In genomic region chr2:129189617-129190016, GRCh38 we compare ENCODE assay signal across 23 cellular contexts.
"Had no signal": no experiment of that assay in that cellular context is flagged by ENCODE, and none has a peak within 500 bp of the region (broad histone marks: within the 10 kb centered on the region; RNA-seq: fewer than 3 reads in every experiment).

No MANE protein-coding gene starts in this region.

- H3K36me3 Mint-ChIP-seq: activated naive CD4-positive, alpha-beta T cell treated with anti-CD3 and anti-CD28 coated beads, Interleukin-2, amount 50 U/mL, for 72 hours; naive thymus-derived CD4-positive, alpha-beta T cell; T-cell had no signal

- H3K4me1 ChIP-seq: adrenal gland, ascending aorta, heart right ventricle, prostate gland, right atrium auricular region, upper lobe of right lung had no signal

- H3K36me3 ChIP-seq: adrenal gland, ascending aorta, brain microvascular endothelial cell, esophagus squamous epithelium, heart right ventricle, prostate gland, right atrium auricular region, thoracic aorta, upper lobe of right lung had no signal

- H3K4me1 Mint-ChIP-seq: activated T-helper 17 cell treated with anti-CD3 and anti-CD28 coated beads, Interleukin-2, amount 50 U/mL, for 72 hours; naive thymus-derived CD4-positive, alpha-beta T cell; T-cell had no signal

- H3K4me3 Mint-ChIP-seq: activated T-helper 17 cell treated with anti-CD3 and anti-CD28 coated beads, Interleukin-2, amount 50 U/mL, for 72 hours; naive thymus-derived CD4-positive, alpha-beta T cell; T-cell; T-helper 2 cell treated with Interferon-gamma antibody and Interleukin-4, amounts not matched to agents 5 μg/mL and 100 μg/mL, for 36 hours had no signal

- H3K27ac ChIP-seq: adrenal gland, ascending aorta, brain microvascular endothelial cell, esophagus squamous epithelium, heart right ventricle, right atrium auricular region, thoracic aorta, upper lobe of right lung, VCaP had no signal

- ATAC-seq: activated naive CD4-positive, alpha-beta T cell treated with anti-CD3 and anti-CD28 coated beads, Interleukin-2, amount 50 U/mL, for 72 hours; activated T-helper 17 cell treated with anti-CD3 and anti-CD28 coated beads, Interleukin-2, amount 50 U/mL, for 72 hours; heart right ventricle; naive thymus-derived CD4-positive, alpha-beta T cell; T-cell; upper lobe of right lung had no signal

- H3K27me3 ChIP-seq: adrenal gland, ascending aorta, brain microvascular endothelial cell, esophagus squamous epithelium, right atrium auricular region had no signal

- H3K9me3 ChIP-seq: ascending aorta, esophagus squamous epithelium, heart right ventricle, prostate gland, right atrium auricular region, thoracic aorta, upper lobe of right lung had no signal

- H3K4me3 ChIP-seq: adrenal gland, ascending aorta, esophagus squamous epithelium, heart right ventricle, prostate gland, right atrium auricular region, thoracic aorta, upper lobe of right lung had no signal

- DNase-seq: activated CD4-positive, alpha-beta T cell treated with anti-CD3 and anti-CD28 coated beads for 1 hour; activated CD4-positive, alpha-beta T cell treated with anti-CD3 and anti-CD28 coated beads, Interleukin-2, amount 50 U/mL, for 1 hour; activated T-cell treated with anti-CD3 and anti-CD28 coated beads, Interleukin-2, amount 50 U/mL, for 1 hour; adrenal gland; brain microvascular endothelial cell; caudate nucleus; effector memory CD4-positive, alpha-beta T cell; esophagus squamous epithelium; heart right ventricle; mesenchymal stem cell; naive thymus-derived CD4-positive, alpha-beta T cell; stimulated activated CD4-positive, alpha-beta T cell treated with anti-CD3 and anti-CD28 coated beads, Interleukin-4, amount 100 ng/mL, for 24 hours; stimulated activated naive CD4-positive, alpha-beta T cell treated with Interleukin-2 at 50 U/mL for 16 hours; T-cell; upper lobe of right lung had no signal

- H3K9me3 Mint-ChIP-seq: activated naive CD4-positive, alpha-beta T cell treated with anti-CD3 and anti-CD28 coated beads, Interleukin-2, amount 50 U/mL, for 72 hours; T-cell; T-helper 2 cell treated with Interferon-gamma antibody and Interleukin-4, amounts not matched to agents 5 μg/mL and 100 μg/mL, for 36 hours had no signal

- H3K27ac Mint-ChIP-seq: activated naive CD4-positive, alpha-beta T cell treated with anti-CD3 and anti-CD28 coated beads, Interleukin-2, amount 50 U/mL, for 72 hours; activated T-helper 17 cell treated with anti-CD3 and anti-CD28 coated beads, Interleukin-2, amount 50 U/mL, for 72 hours; naive thymus-derived CD4-positive, alpha-beta T cell; T-cell; T-helper 2 cell treated with Interferon-gamma antibody and Interleukin-4, amounts not matched to agents 5 μg/mL and 100 μg/mL, for 36 hours had no signal
